7 cellular contexts compared by ENCODE assay signal in the genomic region with DNA sequence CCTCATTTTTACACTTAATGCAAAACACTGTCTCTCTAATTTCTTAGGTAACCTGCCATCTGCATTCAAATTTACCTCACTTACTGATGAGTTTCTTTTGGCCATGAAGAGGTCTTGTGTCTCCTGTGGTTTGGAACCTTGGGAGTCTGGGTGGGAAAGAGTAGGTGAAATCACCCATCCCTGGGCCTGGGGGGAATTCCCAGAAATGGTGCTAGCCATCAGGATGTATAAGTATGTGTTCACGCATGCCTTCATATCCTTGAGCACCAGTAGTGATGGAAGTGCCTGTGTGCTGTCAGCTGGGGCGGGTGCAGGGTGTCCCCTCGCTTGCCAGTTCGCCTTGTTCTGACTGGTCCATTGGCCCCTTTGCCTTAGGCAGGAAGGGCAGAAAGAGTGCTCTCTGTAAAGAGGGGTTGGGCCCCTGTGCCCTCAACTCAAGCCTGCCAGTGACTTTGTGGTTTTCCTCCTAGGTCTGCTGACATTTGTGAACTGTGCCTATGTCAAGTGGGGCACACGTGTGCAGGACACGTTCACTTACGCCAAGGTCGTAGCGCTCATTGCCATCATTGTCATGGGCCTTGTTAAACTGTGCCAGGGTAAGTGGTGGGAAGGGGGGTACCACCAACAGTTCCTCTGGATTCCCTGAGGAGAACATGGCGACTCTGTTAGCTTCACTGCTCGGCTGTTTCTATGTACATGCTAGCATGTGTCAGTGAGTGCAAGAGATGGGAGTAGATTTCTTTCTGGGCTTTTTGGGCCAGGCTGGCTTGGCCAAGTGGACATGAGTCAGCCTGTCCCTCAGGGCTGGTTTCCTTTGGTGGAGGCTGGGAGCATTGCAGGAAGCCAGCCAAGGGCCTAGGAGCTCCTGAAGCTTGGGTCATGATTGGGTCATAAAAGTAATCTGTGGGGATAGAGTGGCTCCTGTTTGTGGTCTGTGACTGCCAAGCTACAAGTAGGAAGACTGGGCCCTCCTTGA. TPM values are rescaled to one million over a fixed set of nuclear protein-coding genes. Genes with fewer than 3 reads are reported as not detected.
DNase-seq lines count a peak whose midpoint lies in the region; ATAC-seq and TF ChIP-seq lines count a peak whose summit lies in the region.

No MANE protein-coding gene starts in this region.

- peak; percentile 20 for ATAC-seq in activated T-helper 17 cell treated with anti-CD3 and anti-CD28 coated beads, Interleukin-2, amount 50 U/mL, for 72 hours (replicated peaks)
- ATAC-seq in heart left ventricle, result peak; percentile 4 to 84 (median 76)
- ATAC-seq in thoracic aorta (ENCODE audit: insufficient number of reproducible peaks, low FRiP score, low read depth), result peak; percentile 82
- ATAC-seq in HG03521 (IDR thresholded peaks at IDR 0.05; ENCODE audit: unreplicated experiment), result no peak

- H3K9me3 ChIP-seq in KOPT-K1 (ENCODE audit: insufficient read depth, low read length, poor library complexity, severe bottlenecking) (no peaks in the 10 kb centered on the region), heart left ventricle (no peaks in the 10 kb centered on the region), thoracic aorta (no peaks in the 10 kb centered on the region)

- DNase-seq in heart left ventricle (peak; percentile 70 to 90 (median 85)), thoracic aorta (ENCODE audit: low spot score) (peak; percentile 54), NCI-H748 treated with DMSO at 0.1 percent for 48 hours (lab: John Stamatoyannopoulos, UW) (no peak), DMS114 treated with DMSO at 0.1 percent for 48 hours (lab: John Stamatoyannopoulos, UW; ENCODE audit: unreplicated experiment) (no peak)

- H3K27me3 ChIP-seq in heart left ventricle, result no peaks in the 10 kb centered on the region
- no peaks in the 10 kb centered on the region for H3K27me3 ChIP-seq in thoracic aorta (replicated peaks; ENCODE audit: insufficient read depth)

- peak overlapping the region; percentile 79 for H3K4me3 Mint-ChIP-seq in activated T-helper 17 cell treated with anti-CD3 and anti-CD28 coated beads, Interleukin-2, amount 50 U/mL, for 72 hours

- peak overlapping the region; percentile 88 for H3K27ac Mint-ChIP-seq in activated T-helper 17 cell treated with anti-CD3 and anti-CD28 coated beads, Interleukin-2, amount 50 U/mL, for 72 hours

- no peak for TF ChIP-seq POLR2A in heart left ventricle (IDR thresholded peaks at IDR 0.05)

- intact Hi-C loops in heart left ventricle (cut with DNase I), result no loop called here

- H3K36me3 ChIP-seq in KOPT-K1 (ENCODE audit: insufficient read depth, low read length), result peaks cover 33% of the 10 kb centered on the region
- H3K36me3 ChIP-seq in heart left ventricle, result peaks cover 0 to 58% (median 37%) of the 10 kb centered on the region in 9 donors
- peaks cover 20% of the 10 kb centered on the region for H3K36me3 ChIP-seq in thoracic aorta

- TF ChIP-seq CTCF in heart left ventricle (IDR thresholded peaks at IDR 0.05) (peak in 4 of 12 donors; percentile 6 to 21 (median 13)), thoracic aorta (IDR thresholded peaks at IDR 0.05) (peak; percentile 40)

- H3K4me1 Mint-ChIP-seq in activated T-helper 17 cell treated with anti-CD3 and anti-CD28 coated beads, Interleukin-2, amount 50 U/mL, for 72 hours, result peaks cover 73% of the 10 kb centered on the region

- H3K27ac ChIP-seq in KOPT-K1 (ENCODE audit: low read depth, low read length, poor library complexity, severe bottlenecking), result peak overlapping the region; percentile 86
- peak overlapping the region; percentile 51 to 95 (median 79) for H3K27ac ChIP-seq in heart left ventricle
- H3K27ac ChIP-seq in thoracic aorta, result peak overlapping the region; percentile 79 to 83

- 73 to 85% (median 76%) methylated on average over 11 of the region's 11 CpGs for WGBS in heart left ventricle, 4 donors

- H3K4me1 ChIP-seq in heart left ventricle (peaks cover 26 to 97% (median 80%) of the 10 kb centered on the region in 12 donors), thoracic aorta (ENCODE audit: control insufficient read depth in 1 of 2, low read depth in 2 of 2) (peaks cover 48 to 72% of the 10 kb centered on the region in 2 donors)

- no peaks in the 10 kb centered on the region for H3K9me3 Mint-ChIP-seq in activated T-helper 17 cell treated with anti-CD3 and anti-CD28 coated beads, Interleukin-2, amount 50 U/mL, for 72 hours

- H3K27me3 Mint-ChIP-seq in activated T-helper 17 cell treated with anti-CD3 and anti-CD28 coated beads, Interleukin-2, amount 50 U/mL, for 72 hours, result no peaks in the 10 kb centered on the region

- H3K4me3 ChIP-seq in heart left ventricle, result no peak overlapping the region
- H3K4me3 ChIP-seq in thoracic aorta, result no peak overlapping the region

- peaks cover 94% of the 10 kb centered on the region for H3K36me3 Mint-ChIP-seq in activated T-helper 17 cell treated with anti-CD3 and anti-CD28 coated beads, Interleukin-2, amount 50 U/mL, for 72 hours (ENCODE audit: low read depth)

RNA-seq across cellular contexts. Expression of a gene that starts 23.2 kb away (rescaled TPM):
- total RNA-seq in activated T-helper 17 cell treated with anti-CD3 and anti-CD28 coated beads, Interleukin-2, amount 50 U/mL, for 72 hours, result 10 to 100 TPM; 21.3 to 21.8 TPM
- total RNA-seq in heart left ventricle, result 10 to 100 TPM in 6 of 9 donors, 1 to 10 TPM in 3; 8.1 to 16.2 (median 11.2) TPM
- 1 to 10 TPM; 9.6 to 9.9 TPM for polyA plus RNA-seq in heart left ventricle
- 10 to 100 TPM; 15.6 to 22.6 TPM for total RNA-seq in thoracic aorta

RNA-seq across cellular contexts. Expression of a gene that starts 23.2 kb away (rescaled TPM):
- 10 to 100 TPM; 65.6 to 99.0 TPM for total RNA-seq in activated T-helper 17 cell treated with anti-CD3 and anti-CD28 coated beads, Interleukin-2, amount 50 U/mL, for 72 hours
- total RNA-seq in heart left ventricle (10 to 100 TPM; 32.7 to 76.0 (median 45.1) TPM), thoracic aorta (100 to 1,000 TPM in 1 of 2 donors, 10 to 100 TPM in 1; 92.1 to 125 TPM)
- 10 to 100 TPM; 45.6 to 50.5 TPM for polyA plus RNA-seq in heart left ventricle

RNA-seq across cellular contexts. Expression of a gene that starts 23.3 kb away (rescaled TPM):
- 10 to 100 TPM; 53.3 to 57.8 TPM for total RNA-seq in activated T-helper 17 cell treated with anti-CD3 and anti-CD28 coated beads, Interleukin-2, amount 50 U/mL, for 72 hours
- total RNA-seq in heart left ventricle (10 to 100 TPM; 21.9 to 34.0 (median 30.7) TPM), thoracic aorta (10 to 100 TPM; 46.6 to 74.2 TPM)
- polyA plus RNA-seq in heart left ventricle, result 10 to 100 TPM; 21.0 to 37.4 TPM

RNA-seq across cellular contexts. Expression of a gene that starts 42.4 kb away (rescaled TPM):
- total RNA-seq in activated T-helper 17 cell treated with anti-CD3 and anti-CD28 coated beads, Interleukin-2, amount 50 U/mL, for 72 hours, result 10 to 100 TPM; 11.2 to 15.5 TPM
- total RNA-seq in heart left ventricle (10 to 100 TPM; 27.3 to 68.0 (median 45.4) TPM), thoracic aorta (10 to 100 TPM; 17.8 to 34.9 TPM)
- 10 to 100 TPM; 25.8 to 66.6 TPM for polyA plus RNA-seq in heart left ventricle

RNA-seq across cellular contexts. Expression of a gene that starts 51.6 kb away (rescaled TPM):
- under 1 TPM; 0.13 to 0.15 TPM for total RNA-seq in activated T-helper 17 cell treated with anti-CD3 and anti-CD28 coated beads, Interleukin-2, amount 50 U/mL, for 72 hours
- total RNA-seq in heart left ventricle (1 to 10 TPM in 2 of 9 donors, under 1 TPM in 6, not detected in 1; 0.15 to 1.9 (median 0.63) TPM), thoracic aorta (1 to 10 TPM; 2.0 to 9.1 TPM)
- polyA plus RNA-seq in heart left ventricle, result under 1 TPM; 0.30 to 0.33 TPM

Comparison
In these comparisons a context has a peak if more than half of its experiments do, and no peak if none do; other contexts are left out.
1. DNase-seq: peak in heart left ventricle (5 of 5) and thoracic aorta (single experiment); none in NCI-H748 treated with DMSO at 0.1 percent for 48 hours (single experiment) and DMS114 treated with DMSO at 0.1 percent for 48 hours (single experiment).
2. Peak in every context shown above with its lines, with median percentiles within 50 percentile points of each other: H3K27ac ChIP-seq.